ENCODE assay signal across 18 cellular contexts in genomic region chr19:16970821-16971220, GRCh38. TPM values are rescaled to one million over a fixed set of nuclear protein-coding genes. Genes with fewer than 3 reads are reported as not detected.
DNase-seq lines count a peak whose midpoint lies in the region; ATAC-seq, FAIRE-seq and TF ChIP-seq lines count a peak whose summit lies in the region.
"Had no signal": no experiment of that assay in that cellular context is flagged by ENCODE, and none has a peak within 500 bp of the region (broad histone marks: within the 10 kb centered on the region; RNA-seq: fewer than 3 reads in every experiment).

No MANE protein-coding gene starts in this region.

- ATAC-seq in K562 (no peak), right lobe of liver (no peak)

- no peaks in the 10 kb centered on the region; the same call in 1 of the 2 replicates for H4K20me1 ChIP-seq in K562 (replicated peaks; ENCODE audit: control insufficient read depth, insufficient read depth, low read length)
- H4K20me1 ChIP-seq: BLaER1 treated with 17β-estradiol and CSF1 and Interleukin-3, amounts not matched to agents 10 nM and 100 nM had no signal

- H2AFZ ChIP-seq in K562 (ENCODE audit: low read depth, low read length), result no peak overlapping the region

- FAIRE-seq in K562 (lab: Jason Lieb, UNC), result no peak
- FAIRE-seq: GM12892, H1 had no signal

- WGBS in K562 (ENCODE audit: insufficient coverage, low coverage, missing lambda C conversion rate), result 3% methylated on average over 8 of the region's 8 CpGs
- WGBS in spleen, 5 donors, result 76 to 96% (median 88%) methylated on average over 8 of the region's 8 CpGs
- no CpG with 5 or more reads among the region's 8 CpGs for WGBS in right lobe of liver (ENCODE audit: insufficient coverage, low coverage, low lambda C conversion rate, missing lambda C conversion rate)

- H3K9me3 ChIP-seq in K562 (replicated peaks; ENCODE audit: control insufficient read depth, insufficient read depth, low read depth, low read length), result no peaks in the 10 kb centered on the region
- H3K9me3 ChIP-seq in spleen, result peaks cover 0 to 31% (median 24%) of the 10 kb centered on the region in 8 donors
- peaks cover 0 to 6% (median 0%) of the 10 kb centered on the region in 4 donors for H3K9me3 ChIP-seq in right lobe of liver
- H3K9me3 ChIP-seq: HAP-1 had no signal

- H3K9ac ChIP-seq in K562 (ENCODE audit: insufficient read depth in 1 of 2, low read depth in 2 of 2, low read length in 2 of 2), result no peak overlapping the region
- H3K9ac ChIP-seq: BLaER1 treated with 17β-estradiol and CSF1 and Interleukin-3, amounts not matched to agents 10 nM and 100 nM had no signal

- POLR2A ChIA-PET in K562 (lab: Yijun Ruan, JAX), result no interaction called here

- TF ChIP-seq POLR2A in NB4 (IDR thresholded peaks at IDR 0.05; ENCODE audit: extremely low read depth, insufficient read length) (no peak), K562 (conservative IDR thresholded peaks at IDR 0.05) (no peak), spleen (IDR thresholded peaks at IDR 0.05) (no peak), right lobe of liver (IDR thresholded peaks at IDR 0.05) (no peak)

- no peak overlapping the region for H3K27ac ChIP-seq in K562 (ENCODE audit: extremely low read depth, low read depth, low read length)
- H3K27ac ChIP-seq in spleen, result no peak overlapping the region
- no peak overlapping the region for H3K27ac ChIP-seq in right lobe of liver

- no peaks in the 10 kb centered on the region for H3K36me3 ChIP-seq in K562 (ENCODE audit: control insufficient read depth, insufficient read depth, low read length)
- H3K36me3 ChIP-seq in spleen, result no peaks in the 10 kb centered on the region
- no peaks in the 10 kb centered on the region for H3K36me3 ChIP-seq in right lobe of liver
- H3K36me3 ChIP-seq: HAP-1 had no signal

- H3K4me1 ChIP-seq in K562 (replicated peaks in 1 of 2; ENCODE audit: control insufficient read depth in 2 of 2, insufficient read depth in 2 of 2, low read length in 2 of 2) (no peaks in the 10 kb centered on the region), spleen (no peaks in the 10 kb centered on the region), right lobe of liver (no peaks in the 10 kb centered on the region)
- H3K4me1 ChIP-seq: HAP-1 had no signal

- no peaks in the 10 kb centered on the region for H3K9me1 ChIP-seq in K562 (ENCODE audit: control insufficient read depth, insufficient read depth, low read length)

- H3K4me2 ChIP-seq in K562 (ENCODE audit: insufficient read depth, low read length), result no peak overlapping the region
- H3K4me2 ChIP-seq: BLaER1 treated with 17β-estradiol and CSF1 and Interleukin-3, amounts not matched to agents 10 nM and 100 nM had no signal

- no peak for TF ChIP-seq RAD21 in K562 (CRISPR knock-in tag; conservative IDR thresholded peaks at IDR 0.05 in 1 of 2, IDR thresholded peaks at IDR 0.05 in 1 of 2)

- TF ChIP-seq CTCF in NB4 (IDR thresholded peaks at IDR 0.05; ENCODE audit: low read depth, low read length) (no peak), K562 (IDR thresholded peaks at IDR 0.05 in 2 of 3, conservative IDR thresholded peaks at IDR 0.05 in 1 of 3; ENCODE audit: insufficient read depth in 2 of 3, low read depth in 1 of 3, low read length in 3 of 3) (no peak), spleen (IDR thresholded peaks at IDR 0.05 in 8 of 11, conservative IDR thresholded peaks at IDR 0.05 in 3 of 11) (no peak), right lobe of liver (IDR thresholded peaks at IDR 0.05) (no peak)

- intact Hi-C loops in K562 (cut with micrococcal nuclease) (no loop called here), spleen (cut with DNase I; ENCODE audit: low total_unique reads) (no loop called here), right lobe of liver (cut with DNase I) (no loop called here)

- BruUV-seq in K562 (replicated peaks; lab: Mats Ljungman, UMichigan), result no TSS peak

- H3K79me2 ChIP-seq in K562 (ENCODE audit: control insufficient read depth, insufficient read depth, low read length), result no peaks in the 10 kb centered on the region

- peak; percentile 17 for DNase-seq in CD1c-positive myeloid dendritic cell (ENCODE audit: extremely low spot score)
- DNase-seq in NB4 (ENCODE audit: low read depth), result peak; percentile 19
- no peak for DNase-seq in K562 (ENCODE audit: extremely low read depth in 1 of 4, low spot score in 3 of 4)
- DNase-seq in spleen, result peak; percentile 34
- DNase-seq in AG08395 (ENCODE audit: low spot score), result no peak
- DNase-seq in NCI-H128 (lab: John Stamatoyannopoulos, UW; ENCODE audit: unreplicated experiment), result no peak
- no peak for DNase-seq in right lobe of liver
- DNase-seq: 8988T; Calu3; CD4-positive, alpha-beta T cell; DMS 273 treated with DMSO at 0.1 percent for 48 hours; DMS79 treated with DMSO at 0.1 percent for 48 hours; EL; GDM1 had no signal

- in situ Hi-C loops in K562 (cut with MboI), result no loop called here

- CTCF ChIA-PET in K562 (lab: Yijun Ruan, JAX; ENCODE audit: low intra/inter-chr PET ratio), result interaction anchor here (0.5 kb wide), 1 partner anchor 36 kb away, joined by 3 read pairs; no protein-coding TSS in a partner anchor

- peaks cover 6 to 24% of the 10 kb centered on the region in 2 experiments; a peak in 3 of 5 replicates for H3K27me3 ChIP-seq in K562 (ENCODE audit: control insufficient read depth in 2 of 2, insufficient read depth in 2 of 2, low read length in 2 of 2)
- no peaks in the 10 kb centered on the region for H3K27me3 ChIP-seq in spleen (replicated peaks in 1 of 7)
- no peaks in the 10 kb centered on the region for H3K27me3 ChIP-seq in right lobe of liver
- H3K27me3 ChIP-seq: BLaER1 treated with 17β-estradiol and CSF1 and Interleukin-3, amounts not matched to agents 10 nM and 100 nM had no signal

- H3K4me3 ChIP-seq in NB4 (ENCODE audit: low read depth, low read length) (no peak overlapping the region), K562 (no peak overlapping the region), spleen (no peak overlapping the region), right lobe of liver (no peak overlapping the region)
- H3K4me3 ChIP-seq: BLaER1 treated with 17β-estradiol and CSF1 and Interleukin-3, amounts not matched to agents 10 nM and 100 nM; HAP-1 had no signal

- no peak for TF ChIP-seq EP300 in K562 (IDR thresholded peaks at IDR 0.05; ENCODE audit: low read length)

TF ChIP-seq in K562, 482 proteins besides CTCF, POLR2A, EP300 and RAD21:
- TF ChIP-seq, protein P1, sequence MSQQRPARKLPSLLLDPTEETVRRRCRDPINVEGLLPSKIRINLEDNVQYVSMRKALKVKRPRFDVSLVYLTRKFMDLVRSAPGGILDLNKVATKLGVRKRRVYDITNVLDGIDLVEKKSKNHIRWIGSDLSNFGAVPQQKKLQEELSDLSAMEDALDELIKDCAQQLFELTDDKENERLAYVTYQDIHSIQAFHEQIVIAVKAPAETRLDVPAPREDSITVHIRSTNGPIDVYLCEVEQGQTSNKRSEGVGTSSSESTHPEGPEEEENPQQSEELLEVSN (IDR thresholded peaks at IDR 0.05; ENCODE audit: borderline replicate concordance in 1 of 2, extremely low read depth in 1 of 2, insufficient read depth in 1 of 2, insufficient read length in 1 of 2, low read depth in 1 of 2, low read length in 1 of 2, poor library complexity in 1 of 2, severe bottlenecking in 1 of 2), result no peak
- peak; percentile 72 for TF ChIP-seq RFX1 (IDR thresholded peaks at IDR 0.05)
- no peak for TF ChIP-seq PRPF4 (IDR thresholded peaks at IDR 0.05; ENCODE audit: insufficient read depth, low read depth, low read length, poor library complexity, severe bottlenecking)

RNA-seq across cellular contexts. Expression of gene CPAMD8, which starts 55.8 kb away (rescaled TPM):
- 7.2 and 17.1 TPM in 2 replicates for total RNA-seq in K562 (2011; cell fraction: chromatin; rRNA removed; ENCODE audit: low replicate concordance)
- 12.9 and 14.3 TPM in 2 replicates for total RNA-seq in K562 (2011; cell fraction: nucleolus; rRNA removed)
- total RNA-seq in K562 (2011; cell fraction: nucleoplasm; rRNA removed), result 12.8 and 15.2 TPM in 2 replicates
- total RNA-seq in K562 (2014; rRNA removed) (1.3 and 2.1 TPM in 2 replicates), K562 (2014; rRNA removed; fragmentation: Illumina TruSeq; extraction: Trizol) (0.29 and 0.69 TPM in 2 replicates), K562 (2015; rRNA removed; fragmentation: Illumina TruSeq; extraction: Trizol) (0.62 and 0.64 TPM in 2 replicates), K562 (2021) (1.5 and 2.0 TPM in 2 replicates), spleen (10 to 100 TPM in 5 of 7 donors, 1 to 10 TPM in 2; 4.5 to 18.7 (median 12.0) TPM), right lobe of liver (1 to 10 TPM in 4 of 6 experiments, under 1 TPM in 2; 0.90 to 1.8 (median 1.2) TPM)
- polyA plus RNA-seq in K562 (2011; rRNA removed) (1.7 and 3.0 TPM in 2 replicates), K562 (2014; fragmentation: Illumina TruSeq; extraction: Trizol) (1.1 and 1.9 TPM in 2 replicates), K562 (2014; fragmentation: Nextera tagmentation; extraction: Ambion mirVana) (under 1 TPM; 0.20 TPM), K562 (2014; rRNA removed) (1.8 and 2.1 TPM in 2 replicates), spleen (1 to 10 TPM; 2.1 to 4.4 (median 4.1) TPM)
- polyA plus RNA-seq in K562 (2011; cell fraction: cytosol; rRNA removed), result 3.3 and 4.3 TPM in 2 replicates
- 7.2 and 7.8 TPM in 2 replicates for polyA plus RNA-seq in K562 (2011; cell fraction: nucleus; rRNA removed)
- polyA plus RNA-seq in K562 (2012), result 2.8 and 4.4 TPM in 2 replicates
- polyA minus RNA-seq in K562 (2011; rRNA and poly(A)+ RNA removed), result 1.4 and 2.1 TPM in 2 replicates
- polyA minus RNA-seq in K562 (2011; cell fraction: cytosol; rRNA and poly(A)+ RNA removed), result 1.1 and 4.8 TPM in 2 replicates
- 2.7 and 5.3 TPM in 2 replicates for polyA minus RNA-seq in K562 (2011; cell fraction: nucleus; rRNA and poly(A)+ RNA removed)

Comparison
In these comparisons a context has a peak if more than half of its experiments do, and no peak if none do; other contexts are left out.
1. DNase-seq: peak in CD1c-positive myeloid dendritic cell (single experiment), NB4 (single experiment) and spleen (single experiment); none in K562 (0 of 4), AG08395 (single experiment), NCI-H128 (single experiment) and right lobe of liver (0 of 3).